ENCODE assay signal across 8 cellular contexts in the genomic region with DNA sequence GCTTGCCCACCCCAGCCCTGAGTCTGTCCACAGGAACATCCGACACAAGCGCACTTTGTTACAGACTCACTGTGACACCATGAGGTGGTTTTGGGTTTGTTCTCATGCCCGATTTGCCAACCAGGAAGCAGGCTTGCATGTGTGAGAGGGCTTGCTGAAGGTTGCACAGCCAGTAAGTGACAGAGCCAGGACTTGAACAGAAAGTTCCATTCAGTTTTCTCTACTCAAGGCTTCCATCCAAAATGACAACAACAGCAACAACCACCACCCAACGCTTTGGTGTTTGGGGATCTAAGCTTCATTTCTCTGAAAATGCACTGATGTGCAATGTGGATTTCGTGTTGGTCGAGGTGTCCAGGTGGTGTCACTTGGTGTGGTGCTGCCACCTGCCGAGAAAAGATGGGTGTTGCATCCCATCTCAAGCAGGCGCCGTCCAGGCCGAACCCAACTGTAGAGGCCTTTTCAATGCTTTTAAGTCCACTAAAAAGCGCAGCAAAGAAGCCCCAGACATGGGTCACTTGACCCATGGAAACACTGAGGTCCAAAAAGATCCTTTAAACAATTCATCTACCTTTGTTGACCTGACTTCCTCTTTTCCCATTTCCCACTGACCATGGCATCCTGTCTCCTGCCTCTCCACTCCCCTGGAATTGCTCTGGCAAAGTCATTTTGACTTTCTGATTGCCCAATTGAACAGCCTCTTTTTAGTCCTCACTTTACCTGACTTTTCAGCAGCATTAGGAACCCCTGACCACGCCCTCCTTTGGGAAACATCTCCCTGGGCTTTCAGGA. TPM values are rescaled to one million over a fixed set of nuclear protein-coding genes. Genes with fewer than 3 reads are reported as not detected.
DNase-seq lines count a peak whose midpoint lies in the region; ATAC-seq and TF ChIP-seq lines count a peak whose summit lies in the region.

No MANE protein-coding gene starts in this region.

- TF ChIP-seq CTCF in DND-41 (IDR thresholded peaks at IDR 0.05; ENCODE audit: borderline replicate concordance, extremely low read depth, low read length, poor library complexity, severe bottlenecking) (peak; percentile 92), mesothelial cell of epicardium (IDR thresholded peaks at IDR 0.05; ENCODE audit: unreplicated experiment) (peak; percentile 90)
- peak; percentile 86 for TF ChIP-seq CTCF in activated CD8-positive, alpha-beta T cell treated with anti-CD3 and anti-CD28 coated beads for 36 hours (IDR thresholded peaks at IDR 0.05)

- peak overlapping the region; percentile 49 for H3K27ac Mint-ChIP-seq in activated CD8-positive, alpha-beta T cell treated with anti-CD3 and anti-CD28 coated beads for 36 hours
- no peak overlapping the region for H3K27ac Mint-ChIP-seq in mesothelial cell of epicardium

- no peaks in the 10 kb centered on the region for H3K9me3 ChIP-seq in DND-41 (ENCODE audit: insufficient read depth, low read length, severe bottlenecking)

- H3K9me3 Mint-ChIP-seq in activated CD8-positive, alpha-beta T cell treated with anti-CD3 and anti-CD28 coated beads for 36 hours, result no peaks in the 10 kb centered on the region
- no peaks in the 10 kb centered on the region for H3K9me3 Mint-ChIP-seq in mesothelial cell of epicardium

- H3K4me3 ChIP-seq in DND-41 (ENCODE audit: low read depth in 1 of 2, low read length in 2 of 2), result no peak overlapping the region

- CTCF ChIA-PET in activated CD8-positive, alpha-beta T cell treated with anti-CD3 and anti-CD28 coated beads for 36 hours (lab: Charles Lee), result interaction anchor here (0.6 to 5.9 kb wide), 45 partner anchors 10 to 318 kb away, joined by 3 to 169 read pairs (median 4); partner anchors contain the start of genes CITED4, NFYC and ZNF684

- intact Hi-C loops in activated CD8-positive, alpha-beta T cell treated with anti-CD3 and anti-CD28 coated beads for 36 hours (cut with micrococcal nuclease), result loop anchor here (2.0 to 5.0 kb wide), 2 partner anchors 75 to 238 kb away; no protein-coding TSS in a partner anchor

- H3K4me1 Mint-ChIP-seq in activated CD8-positive, alpha-beta T cell treated with anti-CD3 and anti-CD28 coated beads for 36 hours (ENCODE audit: low read depth), result peaks cover 12% of the 10 kb centered on the region
- H3K4me1 Mint-ChIP-seq in mesothelial cell of epicardium, result peaks cover 5% of the 10 kb centered on the region

- POLR2A ChIA-PET in activated CD8-positive, alpha-beta T cell treated with anti-CD3 and anti-CD28 coated beads for 36 hours (lab: Charles Lee), result interaction anchor here (0.8 to 1.8 kb wide), 4 partner anchors 13 to 121 kb away, joined by 3 to 9 read pairs (median 5); partner anchors contain the start of gene CITED4

- peaks cover 4% of the 10 kb centered on the region for H3K4me1 ChIP-seq in DND-41 (ENCODE audit: insufficient read depth, low read length)

- H3K27me3 ChIP-seq in DND-41 (ENCODE audit: insufficient read depth, low read length, poor library complexity), result no peaks in the 10 kb centered on the region

- H3K36me3 ChIP-seq in DND-41 (ENCODE audit: insufficient read depth, low read length), result no peaks in the 10 kb centered on the region

- peak overlapping the region; percentile 22 for H3K4me3 Mint-ChIP-seq in activated CD8-positive, alpha-beta T cell treated with anti-CD3 and anti-CD28 coated beads for 36 hours
- H3K4me3 Mint-ChIP-seq in mesothelial cell of epicardium, result no peak overlapping the region

- H3K4me2 ChIP-seq in DND-41 (ENCODE audit: insufficient read depth, low read length), result peak overlapping the region; percentile 31; the same call in 1 of the 2 replicates

- ATAC-seq in DND-41 (ENCODE audit: insufficient read depth, low read depth) (peak; percentile 95), HG02885 (IDR thresholded peaks at IDR 0.05; ENCODE audit: poor library complexity, unreplicated experiment) (peak; percentile 71), HG03469 (IDR thresholded peaks at IDR 0.05; ENCODE audit: unreplicated experiment) (no peak)
- ATAC-seq in activated CD8-positive, alpha-beta T cell treated with anti-CD3 and anti-CD28 coated beads for 36 hours, result peak; percentile 92

- H3K36me3 Mint-ChIP-seq in activated CD8-positive, alpha-beta T cell treated with anti-CD3 and anti-CD28 coated beads for 36 hours (ENCODE audit: low read depth), result no peaks in the 10 kb centered on the region
- H3K36me3 Mint-ChIP-seq in mesothelial cell of epicardium, result no peaks in the 10 kb centered on the region

- peak overlapping the region; percentile 37 for H2AFZ ChIP-seq in DND-41 (ENCODE audit: low read depth, low read length)

- H3K27ac ChIP-seq in DND-41 (ENCODE audit: low read length), result no peak overlapping the region

- H4K20me1 ChIP-seq in DND-41 (ENCODE audit: insufficient read depth, low read length), result no peaks in the 10 kb centered on the region

- H3K9ac ChIP-seq in DND-41 (ENCODE audit: low read depth, low read length), result no peak overlapping the region

- no peaks in the 10 kb centered on the region for H3K79me2 ChIP-seq in DND-41 (ENCODE audit: insufficient read depth, low read length)

- H3K27me3 Mint-ChIP-seq in activated CD8-positive, alpha-beta T cell treated with anti-CD3 and anti-CD28 coated beads for 36 hours, result no peaks in the 10 kb centered on the region
- peaks cover 2% of the 10 kb centered on the region for H3K27me3 Mint-ChIP-seq in mesothelial cell of epicardium (ENCODE audit: low read depth)

- peak; percentile 73 for DNase-seq in DND-41
- DNase-seq in NCI-H748 (lab: John Stamatoyannopoulos, UW; ENCODE audit: unreplicated experiment), result peak; percentile 95
- DNase-seq in activated CD8-positive, alpha-beta T cell treated with anti-CD3 and anti-CD28 coated beads for 36 hours, result peak; percentile 85
- DNase-seq in effector CD8-positive, alpha-beta T cell (lab: John Stamatoyannopoulos, UW), result peak; percentile 66
- peak; percentile 53 to 78 for DNase-seq in mesothelial cell of epicardium (ENCODE audit: low spot score in 2 of 2, unreplicated experiment in 2 of 2)
- DNase-seq in stimulated activated CD8-positive, alpha-beta memory T cell treated with anti-CD3 and anti-CD28 coated beads, Interleukin-4, amount 100 ng/mL, for 24 hours (ENCODE audit: low read depth), result peak; percentile 66

RNA-seq across cellular contexts. Expression of gene CITED4, which starts 12.2 kb away (rescaled TPM):
- total RNA-seq in activated CD8-positive, alpha-beta T cell treated with anti-CD3 and anti-CD28 coated beads for 36 hours, result 1 to 10 TPM; 6.7 to 7.4 TPM
- total RNA-seq in mesothelial cell of epicardium, result 14.2 to 14.6 TPM (median 14.4 TPM) in 3 replicates
